Comparison of ENCODE assay signal across 8 cellular contexts in the genomic region with DNA sequence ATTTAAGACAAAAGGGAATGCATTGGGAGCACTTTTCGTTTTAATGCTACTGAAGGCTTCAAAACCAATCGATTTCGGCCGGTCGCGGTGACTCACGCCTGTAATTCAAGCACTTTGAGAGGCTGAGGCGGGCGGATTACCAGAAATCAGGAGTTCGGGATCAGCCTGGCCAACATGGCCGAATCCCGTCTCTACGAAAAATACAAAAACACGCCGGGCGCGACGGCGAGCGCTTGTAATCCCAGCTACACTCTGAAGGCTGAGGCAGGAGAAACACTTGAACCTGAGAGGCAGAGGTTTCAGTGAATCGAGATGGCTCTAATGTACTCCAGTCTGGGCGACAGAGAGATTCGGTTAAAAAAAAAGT. TPM values are rescaled to one million over a fixed set of nuclear protein-coding genes. Genes with fewer than 3 reads are reported as not detected.
DNase-seq lines count a peak whose midpoint lies in the region; ATAC-seq and TF ChIP-seq lines count a peak whose summit lies in the region.

No MANE protein-coding gene starts in this region.

- POLR2A ChIA-PET in Caco-2 (lab: Charles Lee) = interaction anchor here (0.5 to 2.9 kb wide), 16 partner anchors 9 to 1818 kb away, joined by 3 to 91 read pairs (median 6); a partner anchor contains a TSS
- POLR2A ChIA-PET in naive thymus-derived CD8-positive, alpha-beta T cell (lab: Charles Lee) = interaction anchor here (0.6 to 16.7 kb wide), 52 partner anchors 9 to 1872 kb away, joined by 3 to 748 read pairs (median 6); partner anchors contain the start of genes HFE and TRIM38

- no peaks in the 10 kb centered on the region for H3K27me3 ChIP-seq in Caco-2 (replicated peaks; ENCODE audit: control insufficient read depth, insufficient read depth, low read length)

- CTCF ChIA-PET in Caco-2 (lab: Charles Lee) = interaction anchor here (1.0 to 1.9 kb wide), 4 partner anchors 8 to 303 kb away, joined by 3 to 20 read pairs (median 4); no protein-coding TSS in a partner anchor

- peak overlapping the region; percentile 87 for H3K27ac Mint-ChIP-seq in Caco-2 (ENCODE audit: unreplicated experiment)
- H3K27ac Mint-ChIP-seq in naive thymus-derived CD8-positive, alpha-beta T cell = peak overlapping the region; percentile 93 to 100 (median 100)
- H3K27ac Mint-ChIP-seq in type B pancreatic cell = peak overlapping the region; percentile 100

- peak; percentile 3 for ATAC-seq in GM21526 (IDR thresholded peaks at IDR 0.05; ENCODE audit: low FRiP score, unreplicated experiment)
- ATAC-seq in esophagus mucosa = peak; percentile 7
- no peak for ATAC-seq in naive thymus-derived CD8-positive, alpha-beta T cell
- ATAC-seq in GM19324 (IDR thresholded peaks at IDR 0.05; ENCODE audit: low FRiP score, unreplicated experiment) = no peak

- H3K36me3 Mint-ChIP-seq in Caco-2 (ENCODE audit: insufficient read depth, unreplicated experiment) (peaks cover 22% of the 10 kb centered on the region), type B pancreatic cell (no peaks in the 10 kb centered on the region)
- H3K36me3 Mint-ChIP-seq in naive thymus-derived CD8-positive, alpha-beta T cell = no peaks in the 10 kb centered on the region

- TF ChIP-seq CTCF in Caco-2 (IDR thresholded peaks at IDR 0.05; ENCODE audit: insufficient read depth in 1 of 2, low read depth in 1 of 2, low read length in 1 of 2, severe bottlenecking in 1 of 2, unreplicated experiment in 1 of 2) = no peak
- no peak for TF ChIP-seq CTCF in type B pancreatic cell (conservative IDR thresholded peaks at IDR 0.05)

- H3K9me3 Mint-ChIP-seq in Caco-2 (ENCODE audit: unreplicated experiment) (no peaks in the 10 kb centered on the region), type B pancreatic cell (no peaks in the 10 kb centered on the region)
- peaks cover 0 to 10% (median 0%) of the 10 kb centered on the region in 9 donors for H3K9me3 Mint-ChIP-seq in naive thymus-derived CD8-positive, alpha-beta T cell

- H3K36me3 ChIP-seq in Caco-2 (ENCODE audit: control insufficient read depth, insufficient read depth, low read length) (no peaks in the 10 kb centered on the region), KOPT-K1 (ENCODE audit: insufficient read depth, low read length) (no peaks in the 10 kb centered on the region)

- DNase-seq in Caco-2 (peak; percentile 70 to 73), type B pancreatic cell (ENCODE audit: extremely low spot score, unreplicated experiment) (no peak)
- DNase-seq in activated CD8-positive, alpha-beta memory T cell treated with anti-CD3 and anti-CD28 coated beads, Interleukin-2, amount 50 U/mL, for 4 hours = peak; percentile 40
- DNase-seq in naive thymus-derived CD8-positive, alpha-beta T cell = peak in 4 of 10 donors; percentile 48 to 80 (median 66)

- peak overlapping the region; percentile 87 for H3K4me3 ChIP-seq in Caco-2 (ENCODE audit: low read depth, low read length)

- H3K27me3 Mint-ChIP-seq in Caco-2 (ENCODE audit: insufficient read depth, unreplicated experiment) (no peaks in the 10 kb centered on the region), type B pancreatic cell (no peaks in the 10 kb centered on the region)
- H3K27me3 Mint-ChIP-seq in naive thymus-derived CD8-positive, alpha-beta T cell = no peaks in the 10 kb centered on the region

- H3K4me3 Mint-ChIP-seq in Caco-2 (ENCODE audit: unreplicated experiment) = peak overlapping the region; percentile 78
- peak overlapping the region; percentile 85 to 100 (median 97) for H3K4me3 Mint-ChIP-seq in naive thymus-derived CD8-positive, alpha-beta T cell
- H3K4me3 Mint-ChIP-seq in type B pancreatic cell = peak overlapping the region; percentile 97

- no peaks in the 10 kb centered on the region for H3K9me3 ChIP-seq in Caco-2
- H3K9me3 ChIP-seq in KOPT-K1 (ENCODE audit: insufficient read depth, low read length, poor library complexity, severe bottlenecking) = peaks cover 5% of the 10 kb centered on the region

- BruUV-seq in Caco-2 (replicated peaks; lab: Mats Ljungman, UMichigan) = TSS peak; percentile 70

- intact Hi-C loops in Caco-2 (cut with micrococcal nuclease; ENCODE audit: unreplicated experiment) = loop anchor here (10.0 kb wide), 1 partner anchor 1814 kb away; a partner anchor contains a TSS

- peak overlapping the region; percentile 99 for H3K27ac ChIP-seq in KOPT-K1 (ENCODE audit: low read depth, low read length, poor library complexity, severe bottlenecking)

- H3K4me1 ChIP-seq in Caco-2 = peaks cover 14% of the 10 kb centered on the region

- H3K4me1 Mint-ChIP-seq in Caco-2 (ENCODE audit: low read depth, unreplicated experiment) (peaks cover 7% of the 10 kb centered on the region), type B pancreatic cell (ENCODE audit: unreplicated experiment) (peaks cover 18% of the 10 kb centered on the region)
- peaks cover 10 to 41% (median 30%) of the 10 kb centered on the region in 4 donors for H3K4me1 Mint-ChIP-seq in naive thymus-derived CD8-positive, alpha-beta T cell

RNA-seq across cellular contexts. Expression of gene TRIM38, which starts 58.4 kb away (rescaled TPM):
- total RNA-seq in Caco-2 (2022) (0.53 and 0.70 TPM in 2 replicates), esophagus mucosa (7.2 TPM), type B pancreatic cell (ENCODE audit: low replicate concordance) (6.9 and 16.1 TPM in 2 replicates)
- 10 to 100 TPM; 28.5 to 29.7 TPM for total RNA-seq in naive thymus-derived CD8-positive, alpha-beta T cell
- polyA plus RNA-seq in naive thymus-derived CD8-positive, alpha-beta T cell = 1 to 10 TPM; 4.3 to 7.4 (median 5.9) TPM

Comparison
In these comparisons a context has a peak if more than half of its experiments do, and no peak if none do; other contexts are left out.
1. ATAC-seq: peak in GM21526 (single experiment) and esophagus mucosa (single experiment); none in naive thymus-derived CD8-positive, alpha-beta T cell (0 of 2) and GM19324 (single experiment).
2. Peak in every context shown above with its lines, with median percentiles within 50 percentile points of each other: H3K27ac Mint-ChIP-seq and H3K4me3 Mint-ChIP-seq.